ENCODE assay signal across 7 cellular contexts in genomic region chr2:128178650-128179460, GRCh38.
DNase-seq lines count a peak whose midpoint lies in the region; ATAC-seq and TF ChIP-seq lines count a peak whose summit lies in the region.

No MANE protein-coding gene starts in this region.

- WGBS in right cardiac atrium = 44% methylated on average over 9 of the region's 9 CpGs

- H3K36me3 ChIP-seq in Peyer's patch = peaks cover 0 to 93% (median 0%) of the 10 kb centered on the region in 3 donors

- intact Hi-C loops in right cardiac atrium (cut with DNase I) = loop anchor here in 2 of 4 donors (10.0 kb wide), 2 partner anchors 56 to 136 kb away; partner anchors contain the start of gene HS6ST1 (in 2 of the 2)

- TF ChIP-seq POLR2A in Peyer's patch (IDR thresholded peaks at IDR 0.05) = no peak

- H3K27ac ChIP-seq in Peyer's patch (peak overlapping the region in 2 of 4 donors; percentile 28 to 53), right cardiac atrium (ENCODE audit: low read length) (peak overlapping the region; percentile 72)

- no peak overlapping the region for H3K4me3 ChIP-seq in Peyer's patch
- no peak overlapping the region for H3K4me3 ChIP-seq in right cardiac atrium (ENCODE audit: low read length)

- H3K4me1 ChIP-seq in Peyer's patch (no peaks in the 10 kb centered on the region), right cardiac atrium (ENCODE audit: control insufficient read depth, insufficient read depth, low read length) (no peaks in the 10 kb centered on the region)

- DNase-seq in GM03348 (ENCODE audit: low spot score) (peak; percentile 76), Peyer's patch (peak; percentile 20 to 79 (median 71)), amniotic epithelial cell (ENCODE audit: low read depth) (peak; percentile 99), right cardiac atrium (peak; percentile 65 to 81 (median 75)), retina (peak; percentile 35), NCI-H187 (lab: John Stamatoyannopoulos, UW) (no peak)

- ATAC-seq in HG02798 (IDR thresholded peaks at IDR 0.05; ENCODE audit: poor library complexity, unreplicated experiment) = peak; percentile 57
- ATAC-seq in right cardiac atrium = peak; percentile 92 to 96

- no peaks in the 10 kb centered on the region for H3K27me3 ChIP-seq in Peyer's patch
- H3K27me3 ChIP-seq in right cardiac atrium (ENCODE audit: control insufficient read depth, insufficient read depth) = no peaks in the 10 kb centered on the region

- H3K9me3 ChIP-seq in Peyer's patch (no peaks in the 10 kb centered on the region), right cardiac atrium (ENCODE audit: control insufficient read depth, low read length) (no peaks in the 10 kb centered on the region)

- TF ChIP-seq CTCF in Peyer's patch (IDR thresholded peaks at IDR 0.05) = peak in 5 of 6 experiments; percentile 19 to 83 (median 82)

Comparison
In these comparisons a context has a peak if more than half of its experiments do, and no peak if none do; other contexts are left out.
1. DNase-seq: peak in GM03348 (single experiment), Peyer's patch (3 of 3), amniotic epithelial cell (single experiment), right cardiac atrium (3 of 3) and retina (single experiment); none in NCI-H187 (0 of 2).